ENCODE assay signal across 2 cellular contexts in the genomic region with DNA sequence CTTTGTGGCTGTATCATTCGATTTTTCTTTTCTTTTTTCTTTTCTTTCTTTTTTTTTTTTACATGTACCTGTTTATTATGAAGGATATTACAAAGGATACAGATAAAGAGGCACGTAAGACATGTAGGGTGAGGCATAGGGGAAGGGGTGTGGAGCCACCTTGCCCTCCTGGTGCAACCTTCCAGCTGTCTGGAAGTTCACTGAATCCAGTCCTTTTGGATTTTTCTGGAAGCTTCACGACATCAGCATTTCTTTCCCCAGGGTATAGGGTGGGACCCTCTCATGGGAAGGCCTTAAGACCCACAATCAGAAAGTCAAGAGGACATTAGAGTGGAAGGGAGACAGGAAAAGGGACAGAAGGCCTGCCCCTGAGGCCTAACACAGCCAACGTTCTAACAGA.
TF ChIP-seq lines count a peak whose summit lies in the region.

No MANE protein-coding gene starts in this region.

TF ChIP-seq in HepG2, 621 proteins besides CTCF, POLR2A, EP300 and RAD21:
- no peak for TF ChIP-seq TEAD2 (CRISPR knock-in tag; IDR thresholded peaks at IDR 0.05)

TF ChIP-seq in K562, 482 proteins besides CTCF, POLR2A, EP300 and RAD21:
- TF ChIP-seq, protein P1, sequence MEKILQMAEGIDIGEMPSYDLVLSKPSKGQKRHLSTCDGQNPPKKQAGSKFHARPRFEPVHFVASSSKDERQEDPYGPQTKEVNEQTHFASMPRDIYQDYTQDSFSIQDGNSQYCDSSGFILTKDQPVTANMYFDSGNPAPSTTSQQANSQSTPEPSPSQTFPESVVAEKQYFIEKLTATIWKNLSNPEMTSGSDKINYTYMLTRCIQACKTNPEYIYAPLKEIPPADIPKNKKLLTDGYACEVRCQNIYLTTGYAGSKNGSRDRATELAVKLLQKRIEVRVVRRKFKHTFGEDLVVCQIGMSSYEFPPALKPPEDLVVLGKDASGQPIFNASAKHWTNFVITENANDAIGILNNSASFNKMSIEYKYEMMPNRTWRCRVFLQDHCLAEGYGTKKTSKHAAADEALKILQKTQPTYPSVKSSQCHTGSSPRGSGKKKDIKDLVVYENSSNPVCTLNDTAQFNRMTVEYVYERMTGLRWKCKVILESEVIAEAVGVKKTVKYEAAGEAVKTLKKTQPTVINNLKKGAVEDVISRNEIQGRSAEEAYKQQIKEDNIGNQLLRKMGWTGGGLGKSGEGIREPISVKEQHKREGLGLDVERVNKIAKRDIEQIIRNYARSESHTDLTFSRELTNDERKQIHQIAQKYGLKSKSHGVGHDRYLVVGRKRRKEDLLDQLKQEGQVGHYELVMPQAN (IDR thresholded peaks at IDR 0.05; ENCODE audit: borderline replicate concordance), result no peak
- TF ChIP-seq ZBTB8A (IDR thresholded peaks at IDR 0.05; ENCODE audit: partially characterized antibody) (no peak), ARHGAP35 (IDR thresholded peaks at IDR 0.05; ENCODE audit: partially characterized antibody) (no peak), PML (IDR thresholded peaks at IDR 0.05; ENCODE audit: low read length) (no peak), ZNF121 (CRISPR knock-in tag; conservative IDR thresholded peaks at IDR 0.05) (no peak), RBM17 (IDR thresholded peaks at IDR 0.05; ENCODE audit: borderline replicate concordance, low read depth, low read length) (no peak), MTA1 (IDR thresholded peaks at IDR 0.05; ENCODE audit: borderline replicate concordance) (no peak), GATAD2A (IDR thresholded peaks at IDR 0.05) (no peak), ZSCAN29 (IDR thresholded peaks at IDR 0.05) (no peak), POLR2B (IDR thresholded peaks at IDR 0.05; ENCODE audit: low read depth, partially characterized antibody) (no peak), RBM34 (IDR thresholded peaks at IDR 0.05; ENCODE audit: borderline replicate concordance, insufficient read depth, low read length) (no peak)
- TF ChIP-seq, protein P2, sequence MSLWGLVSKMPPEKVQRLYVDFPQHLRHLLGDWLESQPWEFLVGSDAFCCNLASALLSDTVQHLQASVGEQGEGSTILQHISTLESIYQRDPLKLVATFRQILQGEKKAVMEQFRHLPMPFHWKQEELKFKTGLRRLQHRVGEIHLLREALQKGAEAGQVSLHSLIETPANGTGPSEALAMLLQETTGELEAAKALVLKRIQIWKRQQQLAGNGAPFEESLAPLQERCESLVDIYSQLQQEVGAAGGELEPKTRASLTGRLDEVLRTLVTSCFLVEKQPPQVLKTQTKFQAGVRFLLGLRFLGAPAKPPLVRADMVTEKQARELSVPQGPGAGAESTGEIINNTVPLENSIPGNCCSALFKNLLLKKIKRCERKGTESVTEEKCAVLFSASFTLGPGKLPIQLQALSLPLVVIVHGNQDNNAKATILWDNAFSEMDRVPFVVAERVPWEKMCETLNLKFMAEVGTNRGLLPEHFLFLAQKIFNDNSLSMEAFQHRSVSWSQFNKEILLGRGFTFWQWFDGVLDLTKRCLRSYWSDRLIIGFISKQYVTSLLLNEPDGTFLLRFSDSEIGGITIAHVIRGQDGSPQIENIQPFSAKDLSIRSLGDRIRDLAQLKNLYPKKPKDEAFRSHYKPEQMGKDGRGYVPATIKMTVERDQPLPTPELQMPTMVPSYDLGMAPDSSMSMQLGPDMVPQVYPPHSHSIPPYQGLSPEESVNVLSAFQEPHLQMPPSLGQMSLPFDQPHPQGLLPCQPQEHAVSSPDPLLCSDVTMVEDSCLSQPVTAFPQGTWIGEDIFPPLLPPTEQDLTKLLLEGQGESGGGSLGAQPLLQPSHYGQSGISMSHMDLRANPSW (CRISPR knock-in tag; IDR thresholded peaks at IDR 0.05), result no peak
- TF ChIP-seq, protein P3, sequence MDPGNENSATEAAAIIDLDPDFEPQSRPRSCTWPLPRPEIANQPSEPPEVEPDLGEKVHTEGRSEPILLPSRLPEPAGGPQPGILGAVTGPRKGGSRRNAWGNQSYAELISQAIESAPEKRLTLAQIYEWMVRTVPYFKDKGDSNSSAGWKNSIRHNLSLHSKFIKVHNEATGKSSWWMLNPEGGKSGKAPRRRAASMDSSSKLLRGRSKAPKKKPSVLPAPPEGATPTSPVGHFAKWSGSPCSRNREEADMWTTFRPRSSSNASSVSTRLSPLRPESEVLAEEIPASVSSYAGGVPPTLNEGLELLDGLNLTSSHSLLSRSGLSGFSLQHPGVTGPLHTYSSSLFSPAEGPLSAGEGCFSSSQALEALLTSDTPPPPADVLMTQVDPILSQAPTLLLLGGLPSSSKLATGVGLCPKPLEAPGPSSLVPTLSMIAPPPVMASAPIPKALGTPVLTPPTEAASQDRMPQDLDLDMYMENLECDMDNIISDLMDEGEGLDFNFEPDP (CRISPR knock-in tag; IDR thresholded peaks at IDR 0.05), result no peak
- TF ChIP-seq, protein P4, sequence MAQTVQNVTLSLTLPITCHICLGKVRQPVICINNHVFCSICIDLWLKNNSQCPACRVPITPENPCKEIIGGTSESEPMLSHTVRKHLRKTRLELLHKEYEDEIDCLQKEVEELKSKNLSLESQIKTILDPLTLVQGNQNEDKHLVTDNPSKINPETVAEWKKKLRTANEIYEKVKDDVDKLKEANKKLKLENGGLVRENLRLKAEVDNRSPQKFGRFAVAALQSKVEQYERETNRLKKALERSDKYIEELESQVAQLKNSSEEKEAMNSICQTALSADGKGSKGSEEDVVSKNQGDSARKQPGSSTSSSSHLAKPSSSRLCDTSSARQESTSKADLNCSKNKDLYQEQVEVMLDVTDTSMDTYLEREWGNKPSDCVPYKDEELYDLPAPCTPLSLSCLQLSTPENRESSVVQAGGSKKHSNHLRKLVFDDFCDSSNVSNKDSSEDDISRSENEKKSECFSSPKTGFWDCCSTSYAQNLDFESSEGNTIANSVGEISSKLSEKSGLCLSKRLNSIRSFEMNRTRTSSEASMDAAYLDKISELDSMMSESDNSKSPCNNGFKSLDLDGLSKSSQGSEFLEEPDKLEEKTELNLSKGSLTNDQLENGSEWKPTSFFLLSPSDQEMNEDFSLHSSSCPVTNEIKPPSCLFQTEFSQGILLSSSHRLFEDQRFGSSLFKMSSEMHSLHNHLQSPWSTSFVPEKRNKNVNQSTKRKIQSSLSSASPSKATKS (CRISPR knock-in tag; IDR thresholded peaks at IDR 0.05), result no peak
